19 cellular contexts compared by ENCODE assay signal in the genomic region with DNA sequence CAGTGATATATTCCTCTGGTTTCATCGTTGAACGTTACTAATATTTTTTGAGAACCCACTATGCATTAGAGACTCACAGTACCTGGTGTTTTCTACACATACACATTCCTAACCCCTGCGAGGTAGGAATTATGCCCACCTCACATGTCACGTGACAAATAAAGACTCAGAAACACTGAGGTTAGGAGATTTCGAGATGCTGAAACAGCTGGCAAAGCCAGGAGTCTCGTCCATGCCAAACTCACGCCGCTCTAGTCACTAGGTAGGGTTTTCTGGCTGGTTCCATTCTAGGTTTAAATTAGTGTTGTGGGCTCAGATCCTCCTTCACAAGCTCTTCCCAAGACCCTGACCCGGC. TPM values are rescaled to one million over a fixed set of nuclear protein-coding genes. Genes with fewer than 3 reads are reported as not detected.
"Had no signal": no experiment of that assay in that cellular context is flagged by ENCODE, and none has a peak within 500 bp of the region (broad histone marks: within the 10 kb centered on the region; RNA-seq: fewer than 3 reads in every experiment).

No MANE protein-coding gene starts in this region.

- FAIRE-seq: HTR-8/SVneo had no signal

- DNase-seq: KG1; NCI-H1436; NCI-H187; NCI-H2029; NCI-H2081 treated with DMSO at 0.1 percent for 48 hours; NCI-H2171; NCI-H226; NCI-H446; NCI-H510A; NCI-H524 treated with DMSO at 0.1 percent for 48 hours; NCI-H774; NK-92 treated with Interleukin-12 subunit alpha and Interleukin-12 subunit beta, amount 100 ng/mL, for 24 hours; SHP77 had no signal

- ATAC-seq: SK-N-SH treated with all-trans-retinoic acid at 6 μM for 48 hours had no signal

- H3K27ac ChIP-seq: HL-60, RWPE1 had no signal

RNA-seq across cellular contexts. Expression of gene CCDC3, which starts 26.7 kb away (rescaled TPM):
- total RNA-seq: OCI-LY7, PC-3 had no signal
